Comparison of ENCODE assay signal across 8 cellular contexts in the genomic region with DNA sequence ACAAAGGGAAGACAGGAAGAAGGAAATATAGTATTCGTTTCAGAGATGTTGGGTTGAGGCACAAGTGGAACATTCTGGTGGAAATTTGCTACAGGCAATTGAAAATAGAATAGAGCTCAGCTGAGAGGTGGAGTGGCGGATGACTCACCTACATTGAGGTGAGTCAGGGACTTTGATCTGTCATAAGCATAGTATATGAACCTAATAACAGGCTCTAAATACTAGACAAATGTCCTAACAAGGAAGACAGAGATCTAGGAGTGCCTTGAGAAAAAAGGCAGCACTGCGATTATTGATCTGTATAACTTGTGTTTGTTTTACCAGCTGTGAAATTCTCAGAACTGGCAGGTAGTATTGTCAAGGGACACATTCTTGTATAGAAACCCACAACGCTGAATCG. TPM values are rescaled to one million over a fixed set of nuclear protein-coding genes. Genes with fewer than 3 reads are reported as not detected.
DNase-seq lines count a peak whose midpoint lies in the region; ATAC-seq, FAIRE-seq and TF ChIP-seq lines count a peak whose summit lies in the region.

No MANE protein-coding gene starts in this region.

- no peaks in the 10 kb centered on the region for H3K27me3 ChIP-seq in endocrine pancreas (ENCODE audit: control insufficient read depth, insufficient read depth, low read length)
- H3K27me3 ChIP-seq in vagina: no peaks in the 10 kb centered on the region

- no peak for FAIRE-seq in HTR-8/SVneo (lab: Jason Lieb, UNC)

- DNase-seq in HFF-Myc (ENCODE audit: extremely low read depth, low read depth) (no peak), omental fat pad (ENCODE audit: low spot score) (no peak), vagina (ENCODE audit: extremely low spot score in 2 of 2) (no peak), HTR-8/SVneo (ENCODE audit: insufficient read length, low spot score) (no peak)
- DNase-seq in activated CD4-positive, alpha-beta T cell treated with anti-CD3 and anti-CD28 coated beads, Interleukin-2, amount 10 ng/mL, durations not matched to agents 24 days and 14 days: peak; percentile 73

- peaks cover 10% of the 10 kb centered on the region for H3K36me3 Mint-ChIP-seq in activated CD4-positive, alpha-beta T cell treated with anti-CD3 and anti-CD28 coated beads, Interleukin-2, amount 10 ng/mL, durations not matched to agents 24 days and 14 days (ENCODE audit: low read depth)

- no peaks in the 10 kb centered on the region for H3K36me3 ChIP-seq in endocrine pancreas (ENCODE audit: control insufficient read depth, insufficient read depth, low read length)
- H3K36me3 ChIP-seq in vagina: no peaks in the 10 kb centered on the region

- TF ChIP-seq POLR2A in vagina (IDR thresholded peaks at IDR 0.05): no peak

- H3K4me1 ChIP-seq in endocrine pancreas (ENCODE audit: control insufficient read depth, insufficient read depth, low read length) (peaks cover 9% of the 10 kb centered on the region), vagina (peaks cover 44% of the 10 kb centered on the region)

- H3K4me1 Mint-ChIP-seq in activated CD4-positive, alpha-beta T cell treated with anti-CD3 and anti-CD28 coated beads, Interleukin-2, amount 10 ng/mL, durations not matched to agents 24 days and 14 days: peaks cover 44% of the 10 kb centered on the region

- peak overlapping the region; percentile 90 for H3K9ac ChIP-seq in endocrine pancreas (ENCODE audit: control insufficient read depth, insufficient read depth, low read length)

- H3K4me3 ChIP-seq in HFF-Myc (replicated peaks; ENCODE audit: low read depth, low read length): peak overlapping the region; percentile 95
- H3K4me3 ChIP-seq in endocrine pancreas (ENCODE audit: control insufficient read depth, insufficient read depth, low read length): peak overlapping the region; percentile 78
- peak overlapping the region; percentile 98 to 99 for H3K4me3 ChIP-seq in vagina

- H3K9me3 Mint-ChIP-seq in activated CD4-positive, alpha-beta T cell treated with anti-CD3 and anti-CD28 coated beads, Interleukin-2, amount 10 ng/mL, durations not matched to agents 24 days and 14 days: no peaks in the 10 kb centered on the region

- ATAC-seq in omental fat pad (ENCODE audit: low FRiP score) (peak; percentile 29), HG02642 (IDR thresholded peaks at IDR 0.05; ENCODE audit: poor library complexity, unreplicated experiment) (no peak)

- no peak for TF ChIP-seq CTCF in 22Rv1 (IDR thresholded peaks at IDR 0.05)
- no peak for TF ChIP-seq CTCF in HFF-Myc (IDR thresholded peaks at IDR 0.05; ENCODE audit: low read depth, low read length, missing control alignments)
- TF ChIP-seq CTCF in omental fat pad (IDR thresholded peaks at IDR 0.05): no peak
- TF ChIP-seq CTCF in vagina (IDR thresholded peaks at IDR 0.05): no peak

- H3K27ac ChIP-seq in 22Rv1 (peak overlapping the region; percentile 86), vagina (peak overlapping the region; percentile 100)

- H3K9me3 ChIP-seq in endocrine pancreas (ENCODE audit: control insufficient read depth, low read length): no peaks in the 10 kb centered on the region
- no peaks in the 10 kb centered on the region for H3K9me3 ChIP-seq in vagina

- H3K4me3 Mint-ChIP-seq in activated CD4-positive, alpha-beta T cell treated with anti-CD3 and anti-CD28 coated beads, Interleukin-2, amount 10 ng/mL, durations not matched to agents 24 days and 14 days: peak overlapping the region; percentile 99

- H3K27ac Mint-ChIP-seq in activated CD4-positive, alpha-beta T cell treated with anti-CD3 and anti-CD28 coated beads, Interleukin-2, amount 10 ng/mL, durations not matched to agents 24 days and 14 days: peak overlapping the region; percentile 99

- intact Hi-C loops in activated CD4-positive, alpha-beta T cell treated with anti-CD3 and anti-CD28 coated beads, Interleukin-2, amount 10 ng/mL, durations not matched to agents 24 days and 14 days (cut with micrococcal nuclease): no loop called here
- intact Hi-C loops in vagina (cut with DNase I): no loop called here

- no peaks in the 10 kb centered on the region for H3K27me3 Mint-ChIP-seq in activated CD4-positive, alpha-beta T cell treated with anti-CD3 and anti-CD28 coated beads, Interleukin-2, amount 10 ng/mL, durations not matched to agents 24 days and 14 days

RNA-seq across cellular contexts. Expression of a gene that starts 0.9 kb away (rescaled TPM):
- total RNA-seq in activated CD4-positive, alpha-beta T cell treated with anti-CD3 and anti-CD28 coated beads, Interleukin-2, amount 10 ng/mL, durations not matched to agents 24 days and 14 days: 70.7 and 72.8 TPM in 2 replicates
- total RNA-seq in omental fat pad (10 to 100 TPM; 78.5 to 85.1 (median 80.4) TPM), vagina (70.2 TPM)

RNA-seq across cellular contexts. Expression of a gene that starts 31.4 kb away (rescaled TPM):
- total RNA-seq in activated CD4-positive, alpha-beta T cell treated with anti-CD3 and anti-CD28 coated beads, Interleukin-2, amount 10 ng/mL, durations not matched to agents 24 days and 14 days: 1.0 and 1.2 TPM in 2 replicates
- total RNA-seq in omental fat pad (10 to 100 TPM in 1 of 4 donors, 1 to 10 TPM in 3; 1.8 to 10.2 (median 3.3) TPM), vagina (2.7 TPM)
